Comparison of ENCODE assay signal across 8 cellular contexts in genomic region chr7:100568936-100569844, GRCh38. TPM values are rescaled to one million over a fixed set of nuclear protein-coding genes. Genes with fewer than 3 reads are reported as not detected.
A peak's percentile ranks its signal among the peaks of the same experiment; 100 is the strongest.
DNase-seq lines count a peak whose midpoint lies in the region; ATAC-seq and TF ChIP-seq lines count a peak whose summit lies in the region.

No MANE protein-coding gene starts in this region.

- 24% methylated on average over 35 of the region's 35 CpGs for WGBS in thymus

- no peaks in the 10 kb centered on the region for H3K27me3 ChIP-seq in thymus (ENCODE audit: control insufficient read depth, insufficient read depth)
- no peaks in the 10 kb centered on the region for H3K27me3 ChIP-seq in MG63

- peak overlapping the region; percentile 56 to 71 for H3K4me3 Mint-ChIP-seq in effector memory CD8-positive, alpha-beta T cell

- H3K4me3 ChIP-seq in mucosa of descending colon (no peak overlapping the region), thymus (ENCODE audit: low read length) (peak overlapping the region; percentile 23), MG63 (no peak overlapping the region)

- no peaks in the 10 kb centered on the region for H3K27me3 Mint-ChIP-seq in effector memory CD8-positive, alpha-beta T cell

- peak overlapping the region; percentile 21 to 42 for H3K27ac Mint-ChIP-seq in effector memory CD8-positive, alpha-beta T cell

- H3K4me1 Mint-ChIP-seq in effector memory CD8-positive, alpha-beta T cell (ENCODE audit: low read depth in 2 of 2): peaks cover 22 to 26% of the 10 kb centered on the region in 2 donors

- ATAC-seq in effector memory CD8-positive, alpha-beta T cell (replicated peaks): peak; percentile 26
- peak; percentile 60 for ATAC-seq in mucosa of descending colon

- DNase-seq in NCI-H1092 treated with DMSO at 0.1 percent for 48 hours (lab: John Stamatoyannopoulos, UW) (peak; percentile 78), mucosa of descending colon (peak; percentile 72 to 81 (median 79)), MG63 (no peak)
- DNase-seq in activated CD4-positive, alpha-beta T cell treated with anti-CD3 and anti-CD28 coated beads, Interleukin-2, amount 50 U/mL, for 1 hour: peak; percentile 38
- peak; percentile 38 to 48 (median 40) for DNase-seq in effector memory CD8-positive, alpha-beta T cell
- DNase-seq in NK-92 treated with Interleukin-12 subunit alpha and Interleukin-12 subunit beta, amount 100 ng/mL, for 24 hours (lab: John Stamatoyannopoulos, UW): no peak

- H3K9me3 Mint-ChIP-seq in effector memory CD8-positive, alpha-beta T cell: no peaks in the 10 kb centered on the region

- H3K36me3 ChIP-seq in mucosa of descending colon (ENCODE audit: low read depth) (no peaks in the 10 kb centered on the region), thymus (ENCODE audit: control insufficient read depth, insufficient read depth) (peaks cover 25% of the 10 kb centered on the region), MG63 (no peaks in the 10 kb centered on the region)

- peaks cover 56% of the 10 kb centered on the region for H3K36me3 Mint-ChIP-seq in effector memory CD8-positive, alpha-beta T cell (ENCODE audit: insufficient read depth)

- H3K4me1 ChIP-seq in mucosa of descending colon (ENCODE audit: low read depth): peaks cover 32% of the 10 kb centered on the region
- H3K4me1 ChIP-seq in thymus (ENCODE audit: control insufficient read depth, insufficient read depth, low read length): peaks cover 10% of the 10 kb centered on the region

- TF ChIP-seq CTCF in GM12873 (IDR thresholded peaks at IDR 0.05; ENCODE audit: insufficient read depth, low read depth, low read length, missing control alignments): peak; percentile 65
- peak; percentile 6 for TF ChIP-seq CTCF in mucosa of descending colon (IDR thresholded peaks at IDR 0.05)

- H3K9me3 ChIP-seq in mucosa of descending colon (no peaks in the 10 kb centered on the region), thymus (ENCODE audit: control insufficient read depth) (no peaks in the 10 kb centered on the region), MG63 (no peaks in the 10 kb centered on the region)

- intact Hi-C loops in mucosa of descending colon (cut with DNase I, micrococcal nuclease): no loop called here

- no peak overlapping the region for H3K27ac ChIP-seq in thymus (ENCODE audit: low read depth)

RNA-seq across cellular contexts. Expression of gene SAP25, which starts 4.5 kb away (rescaled TPM):
- 1 to 10 TPM; 2.8 to 4.3 (median 3.5) TPM for total RNA-seq in mucosa of descending colon
- polyA plus RNA-seq in thymus: 183 TPM
- total RNA-seq in MG63 (2014; rRNA removed; shearing (Covaris generic); ENCODE audit: low replicate concordance): not detected in 2 replicates

RNA-seq across cellular contexts. Expression of gene LRCH4, which starts 16.7 kb away (rescaled TPM):
- total RNA-seq in mucosa of descending colon: 10 to 100 TPM; 57.2 to 71.0 (median 63.9) TPM
- 423 TPM for polyA plus RNA-seq in thymus
- 3.8 and 6.3 TPM in 2 replicates for total RNA-seq in MG63 (2014; rRNA removed; shearing (Covaris generic); ENCODE audit: low replicate concordance)

RNA-seq across cellular contexts. Expression of gene FBXO24, which starts 16.9 kb away (rescaled TPM):
- 1 to 10 TPM in 1 of 3 donors, under 1 TPM in 2; 0.48 to 1.1 (median 0.66) TPM for total RNA-seq in mucosa of descending colon
- polyA plus RNA-seq in thymus: 1.3 TPM
- total RNA-seq in MG63 (2014; rRNA removed; shearing (Covaris generic); ENCODE audit: low replicate concordance): 1.0 and 1.2 TPM in 2 replicates

RNA-seq across cellular contexts. Expression of gene AGFG2, which starts 30.2 kb away (rescaled TPM):
- 100 to 1,000 TPM in 1 of 3 donors, 10 to 100 TPM in 2; 56.5 to 113 (median 58.1) TPM for total RNA-seq in mucosa of descending colon
- polyA plus RNA-seq in thymus: 15.4 TPM
- 5.8 and 10.2 TPM in 2 replicates for total RNA-seq in MG63 (2014; rRNA removed; shearing (Covaris generic); ENCODE audit: low replicate concordance)

RNA-seq across cellular contexts. Expression of gene PCOLCE, which starts 33.0 kb away (rescaled TPM):
- total RNA-seq in mucosa of descending colon: 10 to 100 TPM in 2 of 3 donors, 1 to 10 TPM in 1; 6.1 to 47.9 (median 18.9) TPM
- polyA plus RNA-seq in thymus: 25.3 TPM
- 53.5 and 1,171 TPM in 2 replicates for total RNA-seq in MG63 (2014; rRNA removed; shearing (Covaris generic); ENCODE audit: low replicate concordance)

Comparison
In these comparisons a context has a peak if more than half of its experiments do, and no peak if none do; other contexts are left out.
1. DNase-seq: peak in NCI-H1092 treated with DMSO at 0.1 percent for 48 hours (single experiment), activated CD4-positive, alpha-beta T cell treated with anti-CD3 and anti-CD28 coated beads, Interleukin-2, amount 50 U/mL, for 1 hour (single experiment), effector memory CD8-positive, alpha-beta T cell (3 of 3) and mucosa of descending colon (3 of 3); none in NK-92 treated with Interleukin-12 subunit alpha and Interleukin-12 subunit beta, amount 100 ng/mL, for 24 hours (single experiment) and MG63 (single experiment).